10 cellular contexts compared by ENCODE assay signal in the genomic region with DNA sequence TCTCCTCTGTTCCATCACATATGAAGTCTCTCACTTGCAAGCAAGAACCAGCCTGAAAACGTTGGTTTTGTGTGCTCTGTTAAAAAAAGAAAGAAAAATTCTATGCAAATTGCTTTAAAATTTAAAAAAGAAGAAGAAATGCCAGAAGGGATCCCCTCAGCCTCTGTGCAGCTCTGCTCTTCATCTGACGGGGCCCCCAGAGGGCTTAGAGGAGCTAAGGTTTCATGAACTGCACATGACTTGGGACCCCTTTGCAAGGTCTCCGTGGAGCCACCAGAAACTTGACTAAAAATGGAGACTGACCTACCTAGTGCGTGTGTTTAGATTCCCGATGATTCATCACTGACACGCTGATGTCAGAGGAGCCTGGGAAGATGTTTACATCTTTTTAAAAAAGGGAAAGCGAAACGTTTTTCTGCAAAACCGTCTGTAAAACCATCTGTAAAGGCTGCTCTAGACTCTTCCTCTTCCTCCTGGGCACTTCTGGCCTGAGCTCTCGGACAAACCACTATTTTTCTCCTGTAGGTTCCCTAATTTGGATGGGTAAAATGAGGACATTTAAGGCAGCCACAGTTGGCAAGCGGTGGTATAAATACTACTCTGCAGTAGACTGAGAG.
DNase-seq lines count a peak whose midpoint lies in the region; ATAC-seq and TF ChIP-seq lines count a peak whose summit lies in the region.
"Had no signal": no experiment of that assay in that cellular context is flagged by ENCODE, and none has a peak within 500 bp of the region (broad histone marks: within the 10 kb centered on the region; RNA-seq: fewer than 3 reads in every experiment).

No MANE protein-coding gene starts in this region.

- TF ChIP-seq CTCF in HFFc6 (IDR thresholded peaks at IDR 0.05) (no peak), foreskin fibroblast (IDR thresholded peaks at IDR 0.05; ENCODE audit: low read depth, low read length) (no peak)

- DNase-seq in AML-193 (lab: John Stamatoyannopoulos, UW) (peak; percentile 77 to 85), HFFc6 (peak; percentile 46), foreskin fibroblast (peak; percentile 44 to 72), posterior vena cava (ENCODE audit: low spot score) (no peak)
- DNase-seq in effector memory CD4-positive, alpha-beta T cell = no peak
- DNase-seq in stimulated activated CD4-positive, alpha-beta T cell treated with anti-CD3 and anti-CD28 coated beads, Interleukin-4, amount 100 ng/mL, for 1 hour = no peak
- DNase-seq: foreskin melanocyte, Right ventricle myocardium superior had no signal

- peaks cover 56% of the 10 kb centered on the region for H3K27me3 Mint-ChIP-seq in HFFc6 (ENCODE audit: insufficient read depth)

- peak overlapping the region; percentile 88 for H3K4me3 Mint-ChIP-seq in HFFc6

- no peaks in the 10 kb centered on the region for H3K9me3 ChIP-seq in effector memory CD4-positive, alpha-beta T cell (ENCODE audit: control insufficient read depth, low read length)

- peak overlapping the region; percentile 2 to 11 for H3K4me3 ChIP-seq in foreskin fibroblast (ENCODE audit: low read depth in 1 of 2, low read length in 2 of 2)
- H3K4me3 ChIP-seq in effector memory CD4-positive, alpha-beta T cell (ENCODE audit: insufficient read depth, low read depth, low read length, poor library complexity, severe bottlenecking) = no peak overlapping the region

- H3K36me3 ChIP-seq in effector memory CD4-positive, alpha-beta T cell (ENCODE audit: control insufficient read depth, insufficient read depth, low read length) = no peaks in the 10 kb centered on the region

- no peak overlapping the region for H3K27ac ChIP-seq in effector memory CD4-positive, alpha-beta T cell (ENCODE audit: insufficient read depth, low read length, poor library complexity, severe bottlenecking)

- H3K4me1 ChIP-seq in effector memory CD4-positive, alpha-beta T cell (ENCODE audit: control insufficient read depth, insufficient read depth, low read length, poor library complexity, severe bottlenecking) = peaks cover 19% of the 10 kb centered on the region

- intact Hi-C loops in posterior vena cava (cut with DNase I) = no loop called here

- peaks cover 55% of the 10 kb centered on the region for H3K27me3 ChIP-seq in effector memory CD4-positive, alpha-beta T cell (replicated peaks; ENCODE audit: control insufficient read depth, insufficient read depth, low read length, poor library complexity, severe bottlenecking)

- H3K4me1 Mint-ChIP-seq in HFFc6 (ENCODE audit: low read depth) = peaks cover 25% of the 10 kb centered on the region

- H3K27ac Mint-ChIP-seq in HFFc6 = peak overlapping the region; percentile 36; the same call in 1 of the 2 replicates

- H3K9me3 Mint-ChIP-seq in HFFc6 = no peaks in the 10 kb centered on the region

- ATAC-seq in SK-N-SH treated with all-trans-retinoic acid at 6 μM for 48 hours = peak; percentile 9; the same call in 1 of the 3 replicates
- no peak for ATAC-seq in GM21717 (IDR thresholded peaks at IDR 0.05; ENCODE audit: unreplicated experiment)

- H3K36me3 Mint-ChIP-seq in HFFc6 (ENCODE audit: low read depth) = no peaks in the 10 kb centered on the region

TF ChIP-seq in SK-N-SH treated with all-trans-retinoic acid at 6 μM for 48 hours, 23 proteins besides CTCF, POLR2A, EP300 and RAD21:
- TF ChIP-seq ZC3H10 (CRISPR knock-in tag; IDR thresholded peaks at IDR 0.05) = no peak
- no peak for TF ChIP-seq ZFP30 (CRISPR knock-in tag; IDR thresholded peaks at IDR 0.05)
- TF ChIP-seq, protein P1, sequence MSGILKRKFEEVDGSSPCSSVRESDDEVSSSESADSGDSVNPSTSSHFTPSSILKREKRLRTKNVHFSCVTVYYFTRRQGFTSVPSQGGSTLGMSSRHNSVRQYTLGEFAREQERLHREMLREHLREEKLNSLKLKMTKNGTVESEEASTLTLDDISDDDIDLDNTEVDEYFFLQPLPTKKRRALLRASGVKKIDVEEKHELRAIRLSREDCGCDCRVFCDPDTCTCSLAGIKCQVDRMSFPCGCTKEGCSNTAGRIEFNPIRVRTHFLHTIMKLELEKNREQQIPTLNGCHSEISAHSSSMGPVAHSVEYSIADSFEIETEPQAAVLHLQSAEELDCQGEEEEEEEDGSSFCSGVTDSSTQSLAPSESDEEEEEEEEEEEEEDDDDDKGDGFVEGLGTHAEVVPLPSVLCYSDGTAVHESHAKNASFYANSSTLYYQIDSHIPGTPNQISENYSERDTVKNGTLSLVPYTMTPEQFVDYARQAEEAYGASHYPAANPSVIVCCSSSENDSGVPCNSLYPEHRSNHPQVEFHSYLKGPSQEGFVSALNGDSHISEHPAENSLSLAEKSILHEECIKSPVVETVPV (CRISPR knock-in tag; IDR thresholded peaks at IDR 0.05) = no peak
- no peak for TF ChIP-seq ZFP3 (CRISPR knock-in tag; IDR thresholded peaks at IDR 0.05)
- no peak for TF ChIP-seq ZNF70 (CRISPR knock-in tag; IDR thresholded peaks at IDR 0.05)
- no peak for TF ChIP-seq PPARA (CRISPR knock-in tag; IDR thresholded peaks at IDR 0.05; ENCODE audit: borderline replicate concordance)
- no peak for TF ChIP-seq BACH2 (CRISPR knock-in tag; IDR thresholded peaks at IDR 0.05; ENCODE audit: borderline replicate concordance)
- TF ChIP-seq ISL1 (CRISPR knock-in tag; IDR thresholded peaks at IDR 0.05) = no peak
- no peak for TF ChIP-seq ESRRG (CRISPR knock-in tag; IDR thresholded peaks at IDR 0.05)
- no peak for TF ChIP-seq ARNTL (CRISPR knock-in tag; IDR thresholded peaks at IDR 0.05; ENCODE audit: borderline replicate concordance, low read depth)
- TF ChIP-seq, protein P2, sequence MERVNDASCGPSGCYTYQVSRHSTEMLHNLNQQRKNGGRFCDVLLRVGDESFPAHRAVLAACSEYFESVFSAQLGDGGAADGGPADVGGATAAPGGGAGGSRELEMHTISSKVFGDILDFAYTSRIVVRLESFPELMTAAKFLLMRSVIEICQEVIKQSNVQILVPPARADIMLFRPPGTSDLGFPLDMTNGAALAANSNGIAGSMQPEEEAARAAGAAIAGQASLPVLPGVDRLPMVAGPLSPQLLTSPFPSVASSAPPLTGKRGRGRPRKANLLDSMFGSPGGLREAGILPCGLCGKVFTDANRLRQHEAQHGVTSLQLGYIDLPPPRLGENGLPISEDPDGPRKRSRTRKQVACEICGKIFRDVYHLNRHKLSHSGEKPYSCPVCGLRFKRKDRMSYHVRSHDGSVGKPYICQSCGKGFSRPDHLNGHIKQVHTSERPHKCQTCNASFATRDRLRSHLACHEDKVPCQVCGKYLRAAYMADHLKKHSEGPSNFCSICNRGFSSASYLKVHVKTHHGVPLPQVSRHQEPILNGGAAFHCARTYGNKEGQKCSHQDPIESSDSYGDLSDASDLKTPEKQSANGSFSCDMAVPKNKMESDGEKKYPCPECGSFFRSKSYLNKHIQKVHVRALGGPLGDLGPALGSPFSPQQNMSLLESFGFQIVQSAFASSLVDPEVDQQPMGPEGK (CRISPR knock-in tag; IDR thresholded peaks at IDR 0.05; ENCODE audit: borderline replicate concordance) = no peak
- no peak for TF ChIP-seq TCF4 (CRISPR knock-in tag; IDR thresholded peaks at IDR 0.05; ENCODE audit: borderline replicate concordance)
- no peak for TF ChIP-seq TOX (CRISPR knock-in tag; IDR thresholded peaks at IDR 0.05; ENCODE audit: borderline replicate concordance)
- TF ChIP-seq, protein P3, sequence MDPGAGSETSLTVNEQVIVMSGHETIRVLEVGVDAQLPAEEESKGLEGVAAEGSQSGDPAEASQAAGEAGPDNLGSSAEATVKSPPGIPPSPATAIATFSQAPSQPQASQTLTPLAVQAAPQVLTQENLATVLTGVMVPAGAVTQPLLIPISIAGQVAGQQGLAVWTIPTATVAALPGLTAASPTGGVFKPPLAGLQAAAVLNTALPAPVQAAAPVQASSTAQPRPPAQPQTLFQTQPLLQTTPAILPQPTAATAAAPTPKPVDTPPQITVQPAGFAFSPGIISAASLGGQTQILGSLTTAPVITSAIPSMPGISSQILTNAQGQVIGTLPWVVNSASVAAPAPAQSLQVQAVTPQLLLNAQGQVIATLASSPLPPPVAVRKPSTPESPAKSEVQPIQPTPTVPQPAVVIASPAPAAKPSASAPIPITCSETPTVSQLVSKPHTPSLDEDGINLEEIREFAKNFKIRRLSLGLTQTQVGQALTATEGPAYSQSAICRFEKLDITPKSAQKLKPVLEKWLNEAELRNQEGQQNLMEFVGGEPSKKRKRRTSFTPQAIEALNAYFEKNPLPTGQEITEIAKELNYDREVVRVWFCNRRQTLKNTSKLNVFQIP (CRISPR knock-in tag; IDR thresholded peaks at IDR 0.05; ENCODE audit: borderline replicate concordance, low read depth) = no peak
TF ChIP-seq in SK-N-SH treated with all-trans-retinoic acid at 6 μM for 48 hours: peak in this region for 0.

Comparison
In these comparisons a context has a peak if more than half of its experiments do, and no peak if none do; other contexts are left out.
1. DNase-seq: peak in AML-193 (2 of 2), HFFc6 (single experiment) and foreskin fibroblast (2 of 2); none in effector memory CD4-positive, alpha-beta T cell (0 of 3), posterior vena cava (single experiment) and stimulated activated CD4-positive, alpha-beta T cell treated with anti-CD3 and anti-CD28 coated beads, Interleukin-4, amount 100 ng/mL, for 1 hour (single experiment).